17 cellular contexts compared by ENCODE assay signal in the genomic region with DNA sequence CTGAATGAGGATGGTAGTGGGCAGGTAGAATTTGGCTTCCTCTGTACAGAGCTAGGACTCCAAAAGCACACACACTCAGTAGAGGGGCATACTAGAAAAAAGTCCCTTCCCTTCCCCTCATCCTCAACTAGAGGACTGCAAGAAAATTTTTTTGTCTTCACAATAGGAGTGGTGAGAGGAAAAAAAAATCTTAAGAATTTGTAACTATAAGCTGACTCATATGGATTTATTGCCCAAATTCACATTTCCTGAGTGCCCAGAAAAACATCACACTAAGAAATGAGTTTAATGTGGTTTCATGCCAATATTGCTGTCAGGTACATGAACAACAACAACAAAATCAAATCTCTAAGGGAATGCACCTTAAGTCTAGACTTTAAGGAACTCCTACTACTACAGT. TPM values are rescaled to one million over a fixed set of nuclear protein-coding genes. Genes with fewer than 3 reads are reported as not detected.
DNase-seq lines count a peak whose midpoint lies in the region; ATAC-seq, FAIRE-seq and TF ChIP-seq lines count a peak whose summit lies in the region.
"Had no signal": no experiment of that assay in that cellular context is flagged by ENCODE, and none has a peak within 500 bp of the region (broad histone marks: within the 10 kb centered on the region; RNA-seq: fewer than 3 reads in every experiment).

No MANE protein-coding gene starts in this region.

- intact Hi-C loops in activated CD8-positive, alpha-beta T cell treated with anti-CD3 and anti-CD28 coated beads for 36 hours (cut with micrococcal nuclease): no loop called here
- intact Hi-C loops in endothelial cell of umbilical vein (cut with micrococcal nuclease): no loop called here
- intact Hi-C loops in heart left ventricle (cut with DNase I): no loop called here
- intact Hi-C loops in esophagus muscularis mucosa (cut with DNase I): no loop called here

- H3K79me2 ChIP-seq in endothelial cell of umbilical vein (ENCODE audit: control insufficient read depth, insufficient read depth, low read length): peaks cover 4% of the 10 kb centered on the region

- CTCF ChIA-PET in activated CD8-positive, alpha-beta T cell treated with anti-CD3 and anti-CD28 coated beads for 36 hours (lab: Charles Lee): interaction anchor here (1.2 kb wide), 1 partner anchor 16 kb away, joined by 3 read pairs; no protein-coding TSS in a partner anchor
- CTCF ChIA-PET in activated CD8-positive, alpha-beta T cell treated with anti-CD3 and anti-CD28 coated beads, Interleukin-2, amount 10 ng/mL, durations not matched to agents 7 days and 5 days (lab: Charles Lee): interaction anchor here (0.8 kb wide), 1 partner anchor 82 kb away, joined by 3 read pairs; no protein-coding TSS in a partner anchor
- CTCF ChIA-PET in endothelial cell of umbilical vein (lab: Charles Lee): interaction anchor here (1.0 to 1.5 kb wide), 3 partner anchors 12 to 87 kb away, joined by 3 to 5 read pairs (median 3); no protein-coding TSS in a partner anchor

- H3K36me3 ChIP-seq in endothelial cell of umbilical vein (ENCODE audit: control insufficient read depth in 2 of 2, extremely low read depth in 1 of 2, insufficient read depth in 2 of 2, low read length in 2 of 2): no peaks in the 10 kb centered on the region
- peaks cover 0 to 51% (median 26%) of the 10 kb centered on the region in 9 donors for H3K36me3 ChIP-seq in heart left ventricle
- peaks cover 8 to 49% (median 19%) of the 10 kb centered on the region in 4 donors for H3K36me3 ChIP-seq in esophagus muscularis mucosa
- H3K36me3 ChIP-seq: pancreas had no signal

- BruUV-seq in endothelial cell of umbilical vein (replicated peaks; lab: Mats Ljungman, UMichigan): no TSS peak

- H3K4me3 Mint-ChIP-seq in activated CD8-positive, alpha-beta T cell treated with anti-CD3 and anti-CD28 coated beads for 36 hours: no peak overlapping the region
- no peak overlapping the region for H3K4me3 Mint-ChIP-seq in activated CD8-positive, alpha-beta T cell treated with anti-CD3 and anti-CD28 coated beads, Interleukin-2, amount 10 ng/mL, durations not matched to agents 7 days and 5 days
- no peak overlapping the region for H3K4me3 Mint-ChIP-seq in stimulated activated effector memory CD8-positive, alpha-beta T cell treated with anti-CD3 and anti-CD28 coated beads, Interleukin-12 subunit alpha, Interleukin-12 subunit beta, amount 100 ng/mL, for 72 hours
- H3K4me3 Mint-ChIP-seq: activated naive CD4-positive, alpha-beta T cell treated with anti-CD3 and anti-CD28 coated beads for 36 hours; CD8-positive, alpha-beta T cell; stimulated activated naive CD8-positive, alpha-beta T cell treated with anti-CD3 and anti-CD28 coated beads, Interleukin-15, Interleukin-2, amounts not matched to agents 100 ng/mL and 50 ng/mL, for 24 hours had no signal

- H2AFZ ChIP-seq in endothelial cell of umbilical vein (ENCODE audit: low read depth, low read length): no peak overlapping the region

- peaks cover 13% of the 10 kb centered on the region for H3K4me1 ChIP-seq in endothelial cell of umbilical vein (ENCODE audit: control insufficient read depth, extremely low read depth, insufficient read depth, low read length)
- H3K4me1 ChIP-seq in heart left ventricle: peaks cover 0 to 18% (median 5%) of the 10 kb centered on the region in 12 donors
- H3K4me1 ChIP-seq in esophagus muscularis mucosa: peaks cover 3 to 5% (median 4%) of the 10 kb centered on the region in 4 donors
- H3K4me1 ChIP-seq: pancreas had no signal

- no peaks in the 10 kb centered on the region for H3K9me1 ChIP-seq in endothelial cell of umbilical vein (replicated peaks; ENCODE audit: control insufficient read depth, extremely low read depth, insufficient read depth, low read length)

- dilution Hi-C loops in endothelial cell of umbilical vein (cut with MboI; ENCODE audit: extremely low pct_ligation_motif_present, low sequenced_read_pairs): no loop called here

- no peak overlapping the region for H3K4me3 ChIP-seq in endothelial cell of umbilical vein (replicated peaks in 1 of 3; ENCODE audit: insufficient read depth in 1 of 3, low read depth in 1 of 3, low read length in 3 of 3)
- H3K4me3 ChIP-seq in heart left ventricle: no peak overlapping the region
- H3K4me3 ChIP-seq in esophagus muscularis mucosa: no peak overlapping the region
- H3K4me3 ChIP-seq: pancreas had no signal

- no peak for DNase-seq in activated CD8-positive, alpha-beta T cell treated with anti-CD3 and anti-CD28 coated beads for 36 hours
- no peak for DNase-seq in activated CD8-positive, alpha-beta T cell treated with anti-CD3 and anti-CD28 coated beads, Interleukin-2, amount 10 ng/mL, durations not matched to agents 7 days and 5 days
- DNase-seq in endothelial cell of umbilical vein (ENCODE audit: low read depth, low spot score) (peak; percentile 40), NCI-H1105 (lab: John Stamatoyannopoulos, UW) (no peak), heart left ventricle (no peak), esophagus muscularis mucosa (ENCODE audit: extremely low spot score) (no peak)
- DNase-seq in stimulated activated effector memory CD8-positive, alpha-beta T cell treated with anti-CD3 and anti-CD28 coated beads, Interleukin-12 subunit alpha, Interleukin-12 subunit beta, amount 100 ng/mL, for 72 hours (ENCODE audit: low spot score in 2 of 2): no peak
- DNase-seq: activated naive CD4-positive, alpha-beta T cell treated with anti-CD3 and anti-CD28 coated beads for 36 hours; CD8-positive, alpha-beta T cell; central memory CD4-positive, alpha-beta T cell; NCI-H1694; NCI-H510A treated with DMSO at 0.1 percent for 48 hours; pancreas had no signal

- TF ChIP-seq CTCF in activated CD8-positive, alpha-beta T cell treated with anti-CD3 and anti-CD28 coated beads for 36 hours (IDR thresholded peaks at IDR 0.05): no peak
- TF ChIP-seq CTCF in endothelial cell of umbilical vein (IDR thresholded peaks at IDR 0.05; ENCODE audit: extremely low read depth in 1 of 2, insufficient read depth in 1 of 2, low read depth in 1 of 2, low read length in 2 of 2) (no peak), heart left ventricle (IDR thresholded peaks at IDR 0.05) (no peak), esophagus muscularis mucosa (IDR thresholded peaks at IDR 0.05) (no peak)

- TF ChIP-seq POLR2A in endothelial cell of umbilical vein (IDR thresholded peaks at IDR 0.05; ENCODE audit: low read depth, low read length) (no peak), heart left ventricle (IDR thresholded peaks at IDR 0.05) (no peak), esophagus muscularis mucosa (IDR thresholded peaks at IDR 0.05; ENCODE audit: low read depth) (no peak)

- H3K4me1 Mint-ChIP-seq in activated CD8-positive, alpha-beta T cell treated with anti-CD3 and anti-CD28 coated beads for 36 hours (ENCODE audit: low read depth): peaks cover 16% of the 10 kb centered on the region
- H3K4me1 Mint-ChIP-seq in activated CD8-positive, alpha-beta T cell treated with anti-CD3 and anti-CD28 coated beads, Interleukin-2, amount 10 ng/mL, durations not matched to agents 7 days and 5 days (ENCODE audit: low read depth): peaks cover 6% of the 10 kb centered on the region
- H3K4me1 Mint-ChIP-seq in stimulated activated effector memory CD8-positive, alpha-beta T cell treated with anti-CD3 and anti-CD28 coated beads, Interleukin-12 subunit alpha, Interleukin-12 subunit beta, amount 100 ng/mL, for 72 hours: peaks cover 29% of the 10 kb centered on the region

- peak overlapping the region; percentile 69 for H3K4me2 ChIP-seq in endothelial cell of umbilical vein (ENCODE audit: insufficient read depth, low read length)

- no peak for ATAC-seq in activated CD8-positive, alpha-beta T cell treated with anti-CD3 and anti-CD28 coated beads for 36 hours
- no peak for ATAC-seq in activated CD8-positive, alpha-beta T cell treated with anti-CD3 and anti-CD28 coated beads, Interleukin-2, amount 10 ng/mL, durations not matched to agents 7 days and 5 days
- ATAC-seq in SK-N-SH treated with all-trans-retinoic acid at 6 μM for 48 hours (peak; percentile 41; the same call in 2 of the 3 replicates), heart left ventricle (no peak)
- no peak for ATAC-seq in stimulated activated effector memory CD8-positive, alpha-beta T cell treated with anti-CD3 and anti-CD28 coated beads, Interleukin-12 subunit alpha, Interleukin-12 subunit beta, amount 100 ng/mL, for 72 hours
- ATAC-seq: CD8-positive, alpha-beta T cell; Panc1; pancreas had no signal

- FAIRE-seq in endothelial cell of umbilical vein (lab: Jason Lieb, UNC): peak; percentile 67
- FAIRE-seq: pancreas had no signal

- no peaks in the 10 kb centered on the region for H3K9me3 Mint-ChIP-seq in activated CD8-positive, alpha-beta T cell treated with anti-CD3 and anti-CD28 coated beads for 36 hours
- no peaks in the 10 kb centered on the region for H3K9me3 Mint-ChIP-seq in activated CD8-positive, alpha-beta T cell treated with anti-CD3 and anti-CD28 coated beads, Interleukin-2, amount 10 ng/mL, durations not matched to agents 7 days and 5 days (ENCODE audit: insufficient read depth)
- H3K9me3 Mint-ChIP-seq in stimulated activated effector memory CD8-positive, alpha-beta T cell treated with anti-CD3 and anti-CD28 coated beads, Interleukin-12 subunit alpha, Interleukin-12 subunit beta, amount 100 ng/mL, for 72 hours: peaks cover 4% of the 10 kb centered on the region
- H3K9me3 Mint-ChIP-seq: activated naive CD4-positive, alpha-beta T cell treated with anti-CD3 and anti-CD28 coated beads for 36 hours; stimulated activated naive CD8-positive, alpha-beta T cell treated with anti-CD3 and anti-CD28 coated beads, Interleukin-15, Interleukin-2, amounts not matched to agents 100 ng/mL and 50 ng/mL, for 24 hours had no signal

- H3K9ac ChIP-seq in endothelial cell of umbilical vein (replicated peaks; ENCODE audit: extremely low read depth, insufficient read depth, low read length): no peak overlapping the region

- H3K36me3 Mint-ChIP-seq in activated CD8-positive, alpha-beta T cell treated with anti-CD3 and anti-CD28 coated beads for 36 hours (ENCODE audit: low read depth): peaks cover 30% of the 10 kb centered on the region
- peaks cover 38% of the 10 kb centered on the region for H3K36me3 Mint-ChIP-seq in activated CD8-positive, alpha-beta T cell treated with anti-CD3 and anti-CD28 coated beads, Interleukin-2, amount 10 ng/mL, durations not matched to agents 7 days and 5 days (ENCODE audit: low read depth)
- peaks cover 85% of the 10 kb centered on the region for H3K36me3 Mint-ChIP-seq in stimulated activated effector memory CD8-positive, alpha-beta T cell treated with anti-CD3 and anti-CD28 coated beads, Interleukin-12 subunit alpha, Interleukin-12 subunit beta, amount 100 ng/mL, for 72 hours

- no peaks in the 10 kb centered on the region for H4K20me1 ChIP-seq in endothelial cell of umbilical vein (replicated peaks; ENCODE audit: control insufficient read depth, extremely low read depth, insufficient read depth, low read length)

- H3K9me3 ChIP-seq in endothelial cell of umbilical vein (replicated peaks; ENCODE audit: control insufficient read depth, insufficient read depth, low read length) (no peaks in the 10 kb centered on the region), heart left ventricle (no peaks in the 10 kb centered on the region), esophagus muscularis mucosa (no peaks in the 10 kb centered on the region)
- H3K9me3 ChIP-seq: pancreas had no signal

- H3K27ac ChIP-seq in endothelial cell of umbilical vein (ENCODE audit: insufficient read depth, low read depth, low read length) (no peak overlapping the region), heart left ventricle (no peak overlapping the region), esophagus muscularis mucosa (replicated peaks in 1 of 4) (no peak overlapping the region)
- H3K27ac ChIP-seq: HL-60, pancreas had no signal

- TF ChIP-seq EP300 in esophagus muscularis mucosa (IDR thresholded peaks at IDR 0.05): no peak

- POLR2A ChIA-PET in activated CD8-positive, alpha-beta T cell treated with anti-CD3 and anti-CD28 coated beads for 36 hours (lab: Charles Lee): interaction anchor here (1.0 kb wide), 1 partner anchor 36 kb away, joined by 3 read pairs; no protein-coding TSS in a partner anchor
- POLR2A ChIA-PET in activated CD8-positive, alpha-beta T cell treated with anti-CD3 and anti-CD28 coated beads, Interleukin-2, amount 10 ng/mL, durations not matched to agents 7 days and 5 days (lab: Charles Lee): no interaction called here
- POLR2A ChIA-PET in endothelial cell of umbilical vein (lab: Charles Lee): no interaction called here

- no peaks in the 10 kb centered on the region for H3K27me3 Mint-ChIP-seq in activated CD8-positive, alpha-beta T cell treated with anti-CD3 and anti-CD28 coated beads for 36 hours
- no peaks in the 10 kb centered on the region for H3K27me3 Mint-ChIP-seq in activated CD8-positive, alpha-beta T cell treated with anti-CD3 and anti-CD28 coated beads, Interleukin-2, amount 10 ng/mL, durations not matched to agents 7 days and 5 days (ENCODE audit: low read depth)
- H3K27me3 Mint-ChIP-seq: stimulated activated naive CD8-positive, alpha-beta T cell treated with anti-CD3 and anti-CD28 coated beads, Interleukin-15, Interleukin-2, amounts not matched to agents 100 ng/mL and 50 ng/mL, for 24 hours had no signal

- H3K27me3 ChIP-seq in endothelial cell of umbilical vein (ENCODE audit: control insufficient read depth in 2 of 2, insufficient read depth in 2 of 2, low read length in 2 of 2) (no peaks in the 10 kb centered on the region), heart left ventricle (no peaks in the 10 kb centered on the region), esophagus muscularis mucosa (no peaks in the 10 kb centered on the region)
- H3K27me3 ChIP-seq: pancreas had no signal

- H3K27ac Mint-ChIP-seq in activated CD8-positive, alpha-beta T cell treated with anti-CD3 and anti-CD28 coated beads for 36 hours: peak overlapping the region; percentile 2
- no peak overlapping the region for H3K27ac Mint-ChIP-seq in activated CD8-positive, alpha-beta T cell treated with anti-CD3 and anti-CD28 coated beads, Interleukin-2, amount 10 ng/mL, durations not matched to agents 7 days and 5 days
- peak overlapping the region; percentile 11 for H3K27ac Mint-ChIP-seq in stimulated activated effector memory CD8-positive, alpha-beta T cell treated with anti-CD3 and anti-CD28 coated beads, Interleukin-12 subunit alpha, Interleukin-12 subunit beta, amount 100 ng/mL, for 72 hours
- H3K27ac Mint-ChIP-seq: CD8-positive, alpha-beta T cell; stimulated activated naive CD8-positive, alpha-beta T cell treated with anti-CD3 and anti-CD28 coated beads, Interleukin-15, Interleukin-2, amounts not matched to agents 100 ng/mL and 50 ng/mL, for 24 hours had no signal

RNA-seq across cellular contexts. Expression of gene RANBP6, which starts 43.7 kb away (rescaled TPM):
- 10 to 100 TPM; 16.2 to 17.1 TPM for total RNA-seq in activated CD8-positive, alpha-beta T cell treated with anti-CD3 and anti-CD28 coated beads for 36 hours
- total RNA-seq in activated CD8-positive, alpha-beta T cell treated with anti-CD3 and anti-CD28 coated beads, Interleukin-2, amount 10 ng/mL, durations not matched to agents 7 days and 5 days: 10 to 100 TPM; 20.2 to 21.6 TPM
- total RNA-seq in endothelial cell of umbilical vein: 20.9 and 21.9 TPM in 2 replicates
- 3.8 and 5.3 TPM in 2 replicates for polyA plus RNA-seq in endothelial cell of umbilical vein
- polyA plus RNA-seq in endothelial cell of umbilical vein (2011; cell fraction: cytosol; rRNA removed): 5.9 TPM in 2 replicates
- 7.0 and 8.5 TPM in 2 replicates for polyA plus RNA-seq in endothelial cell of umbilical vein (2011; cell fraction: nucleus; rRNA removed)
- 21.1 and 30.0 TPM in 2 replicates for polyA plus RNA-seq in endothelial cell of umbilical vein (2012)
- 17.6 and 18.1 TPM in 2 replicates for polyA minus RNA-seq in endothelial cell of umbilical vein
- polyA minus RNA-seq in endothelial cell of umbilical vein (2011; cell fraction: cytosol; rRNA and poly(A)+ RNA removed): 10.4 TPM
- 14.3 and 18.8 TPM in 2 replicates for polyA minus RNA-seq in endothelial cell of umbilical vein (2011; cell fraction: nucleus; rRNA and poly(A)+ RNA removed)
- total RNA-seq in heart left ventricle: 10 to 100 TPM; 17.1 to 65.5 (median 24.1) TPM
- polyA plus RNA-seq in heart left ventricle: 10 to 100 TPM in 1 of 2 donors, 1 to 10 TPM in 1; 7.7 to 33.3 TPM
- total RNA-seq in esophagus muscularis mucosa: 10 to 100 TPM in 3 of 4 donors, 1 to 10 TPM in 1; 10.0 to 13.9 (median 12.1) TPM
